18 cellular contexts compared by ENCODE assay signal in the genomic region with DNA sequence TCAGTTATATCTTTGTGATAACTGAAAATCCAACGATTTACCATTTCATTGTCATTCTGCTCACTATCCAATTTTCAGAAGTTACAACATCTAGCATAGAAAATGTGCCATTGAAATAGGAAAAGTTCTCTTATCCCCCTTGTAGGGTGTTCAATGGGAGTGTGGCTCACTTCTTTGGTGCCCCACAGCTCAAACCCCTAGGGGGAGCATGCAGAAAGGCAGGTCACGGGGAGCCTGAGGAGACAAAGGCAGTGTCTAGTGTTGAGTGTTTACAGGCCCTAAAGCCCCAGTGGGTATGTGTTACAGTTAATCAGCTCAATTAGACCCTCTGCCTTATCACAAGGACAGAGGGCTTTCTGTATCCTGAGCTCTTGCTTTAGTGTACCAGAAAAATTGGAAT.
DNase-seq lines count a peak whose midpoint lies in the region; ATAC-seq and TF ChIP-seq lines count a peak whose summit lies in the region.
"Had no signal": no experiment of that assay in that cellular context is flagged by ENCODE, and none has a peak within 500 bp of the region (broad histone marks: within the 10 kb centered on the region; RNA-seq: fewer than 3 reads in every experiment).

No MANE protein-coding gene starts in this region.

- H3K4me1 Mint-ChIP-seq in WTC11: peaks cover 6% of the 10 kb centered on the region; the same call in 1 of the 2 replicates
- no peaks in the 10 kb centered on the region for H3K4me1 Mint-ChIP-seq in activated T-cell treated with anti-CD3 and anti-CD28 coated beads, Interleukin-2, amount 50 U/mL, for 72 hours (ENCODE audit: low read depth)
- H3K4me1 Mint-ChIP-seq: B cell; CD4-positive, CD25-positive, alpha-beta regulatory T cell had no signal

- no peaks in the 10 kb centered on the region; the same call in 1 of the 2 replicates for H3K27me3 Mint-ChIP-seq in WTC11 (ENCODE audit: low read depth)
- H3K27me3 Mint-ChIP-seq in activated T-cell treated with anti-CD3 and anti-CD28 coated beads, Interleukin-2, amount 50 U/mL, for 72 hours (ENCODE audit: low read depth): no peaks in the 10 kb centered on the region
- H3K27me3 Mint-ChIP-seq: B cell; CD4-positive, CD25-positive, alpha-beta regulatory T cell had no signal

- peak; percentile 91 for ATAC-seq in WTC11
- no peak for ATAC-seq in activated T-cell treated with anti-CD3 and anti-CD28 coated beads, Interleukin-2, amount 50 U/mL, for 72 hours (replicated peaks in 1 of 2)
- ATAC-seq: Right ventricle myocardium inferior had no signal

- H3K4me3 ChIP-seq in H7 (ENCODE audit: insufficient read depth, low read depth, low read length) (no peak overlapping the region), A673 (ENCODE audit: low read depth, low read length, poor library complexity, severe bottlenecking) (no peak overlapping the region)
- H3K4me3 ChIP-seq: MG63, SJSA1 had no signal

- no peak overlapping the region for H3K27ac ChIP-seq in A673 (ENCODE audit: low read depth, low read length, poor library complexity, severe bottlenecking)
- H3K27ac ChIP-seq: SJSA1 had no signal

- no peaks in the 10 kb centered on the region for H3K9me3 Mint-ChIP-seq in WTC11
- H3K9me3 Mint-ChIP-seq in activated T-cell treated with anti-CD3 and anti-CD28 coated beads, Interleukin-2, amount 50 U/mL, for 72 hours: peaks cover 3 to 4% of the 10 kb centered on the region in 2 donors

- no peaks in the 10 kb centered on the region for H3K36me3 ChIP-seq in H7 (replicated peaks; ENCODE audit: control insufficient read depth, insufficient read depth, low read length)
- H3K36me3 ChIP-seq in A673 (ENCODE audit: insufficient read depth, low read length, poor library complexity, severe bottlenecking): no peaks in the 10 kb centered on the region
- H3K36me3 ChIP-seq: MG63, SJSA1 had no signal

- H3K27me3 ChIP-seq in H7 (ENCODE audit: control insufficient read depth, insufficient read depth, low read length) (no peaks in the 10 kb centered on the region), A673 (replicated peaks; ENCODE audit: insufficient read depth, low read depth, low read length, poor library complexity) (no peaks in the 10 kb centered on the region)
- H3K27me3 ChIP-seq: MG63, SJSA1 had no signal

- no TSS peak for BruUV-seq in A673 (replicated peaks; lab: Mats Ljungman, UMichigan)

- H3K27ac Mint-ChIP-seq in WTC11: no peak overlapping the region
- H3K27ac Mint-ChIP-seq in activated T-cell treated with anti-CD3 and anti-CD28 coated beads, Interleukin-2, amount 50 U/mL, for 72 hours: no peak overlapping the region
- H3K27ac Mint-ChIP-seq: B cell; CD4-positive, CD25-positive, alpha-beta regulatory T cell had no signal

- DNase-seq in NCI-H748 (lab: John Stamatoyannopoulos, UW; ENCODE audit: unreplicated experiment): peak; percentile 76
- DNase-seq in NCI-H748 treated with DMSO at 0.1 percent for 48 hours (lab: John Stamatoyannopoulos, UW): no peak
- DNase-seq in H7: peak; percentile 1
- DNase-seq in WTC11 (ENCODE audit: low spot score): peak; percentile 42
- DNase-seq in iPS-NIHi7 (ENCODE audit: extremely low spot score): peak; percentile 18
- no peak for DNase-seq in glomerular visceral epithelial cell (ENCODE audit: extremely low spot score)
- no peak for DNase-seq in activated T-cell treated with anti-CD3 and anti-CD28 coated beads, Interleukin-2, amount 50 U/mL, for 72 hours
- no peak for DNase-seq in A673 (ENCODE audit: low spot score)
- DNase-seq: CD4-positive, CD25-positive, alpha-beta regulatory T cell; DMS79; GOT3; MG63; NCI-H1436; NCI-H187 treated with DMSO at 0.1 percent for 48 hours; NCI-H774 had no signal

- no peak overlapping the region for H3K4me3 Mint-ChIP-seq in WTC11
- H3K4me3 Mint-ChIP-seq in activated T-cell treated with anti-CD3 and anti-CD28 coated beads, Interleukin-2, amount 50 U/mL, for 72 hours: no peak overlapping the region
- H3K4me3 Mint-ChIP-seq: B cell; CD4-positive, CD25-positive, alpha-beta regulatory T cell had no signal

- no peak; the same call in 1 of the 2 replicates for TF ChIP-seq CTCF in WTC11 (IDR thresholded peaks at IDR 0.05)
- no peak for TF ChIP-seq CTCF in A673 (conservative IDR thresholded peaks at IDR 0.05; ENCODE audit: low read depth, low read length)

- H3K4me1 ChIP-seq in A673 (ENCODE audit: insufficient read depth, low read length, poor library complexity, severe bottlenecking): no peaks in the 10 kb centered on the region
- H3K4me1 ChIP-seq: SJSA1 had no signal

- intact Hi-C loops in A673 (cut with micrococcal nuclease; ENCODE audit: unreplicated experiment): no loop called here

- POLR2A ChIA-PET in WTC11 (lab: Charles Lee) (no interaction called here), A673 (lab: Charles Lee; ENCODE audit: low non-redundant PET) (no interaction called here)

- no peaks in the 10 kb centered on the region for H3K36me3 Mint-ChIP-seq in WTC11
- H3K36me3 Mint-ChIP-seq in activated T-cell treated with anti-CD3 and anti-CD28 coated beads, Interleukin-2, amount 50 U/mL, for 72 hours (ENCODE audit: insufficient read depth in 2 of 2): no peaks in the 10 kb centered on the region
- H3K36me3 Mint-ChIP-seq: CD4-positive, CD25-positive, alpha-beta regulatory T cell had no signal

- CTCF ChIA-PET in WTC11 (lab: Charles Lee) (no interaction called here), A673 (lab: Charles Lee) (no interaction called here)

- no peaks in the 10 kb centered on the region for H3K9me3 ChIP-seq in A673 (ENCODE audit: low read depth, low read length, poor library complexity, severe bottlenecking)
- H3K9me3 ChIP-seq: MG63, SJSA1 had no signal

TF ChIP-seq in WTC11, 78 proteins besides CTCF, POLR2A, EP300 and RAD21 (continues in another document):
- TF ChIP-seq MLX (CRISPR knock-in tag; IDR thresholded peaks at IDR 0.05) (no peak), ETV6 (CRISPR knock-in tag; IDR thresholded peaks at IDR 0.05) (no peak), NFATC4 (CRISPR knock-in tag; IDR thresholded peaks at IDR 0.05) (no peak), TCF7 (CRISPR knock-in tag; IDR thresholded peaks at IDR 0.05; ENCODE audit: low read depth) (no peak), RELA (CRISPR knock-in tag; IDR thresholded peaks at IDR 0.05; ENCODE audit: borderline replicate concordance) (no peak), AFF4 (CRISPR knock-in tag; IDR thresholded peaks at IDR 0.05; ENCODE audit: borderline replicate concordance) (no peak)
- TF ChIP-seq, protein P1, sequence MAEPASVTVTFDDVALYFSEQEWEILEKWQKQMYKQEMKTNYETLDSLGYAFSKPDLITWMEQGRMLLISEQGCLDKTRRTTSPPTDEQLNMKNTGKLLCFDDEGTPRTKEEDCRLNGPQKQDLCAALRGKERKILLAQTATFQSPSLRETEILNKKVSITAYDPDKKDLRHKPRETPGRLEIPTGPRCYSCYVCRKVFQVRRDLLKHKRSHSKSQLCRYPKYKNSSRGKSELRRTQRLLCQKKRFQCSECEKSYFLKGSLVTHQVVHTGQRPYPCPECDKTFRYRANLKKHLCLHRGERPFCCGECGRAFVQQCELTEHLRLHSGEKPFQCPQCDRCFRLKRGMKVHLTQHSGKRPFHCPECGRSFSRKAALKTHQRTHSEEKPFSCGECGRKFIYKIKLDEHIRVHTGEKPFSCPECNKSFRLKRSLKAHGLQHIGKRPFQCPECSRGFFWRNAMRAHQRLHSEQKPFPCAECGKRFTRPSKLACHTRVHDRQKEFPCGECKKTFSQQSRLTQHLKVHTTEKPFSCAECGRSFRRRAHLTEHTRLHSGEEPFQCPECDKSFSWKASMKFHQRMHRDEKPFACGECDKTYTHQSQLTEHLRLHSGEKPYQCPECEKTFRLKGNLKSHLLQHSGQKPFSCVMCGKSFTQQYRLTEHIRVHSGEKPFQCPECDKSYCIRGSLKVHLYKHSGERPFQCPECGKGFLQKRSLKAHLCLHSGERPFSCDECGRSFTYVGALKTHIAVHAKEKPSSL (CRISPR knock-in tag; conservative IDR thresholded peaks at IDR 0.05): no peak

Comparison
In these comparisons a context has a peak if more than half of its experiments do, and no peak if none do; other contexts are left out.
1. DNase-seq: peak in NCI-H748 (single experiment), H7 (single experiment), WTC11 (single experiment) and iPS-NIHi7 (single experiment); none in NCI-H748 treated with DMSO at 0.1 percent for 48 hours (single experiment), glomerular visceral epithelial cell (single experiment), activated T-cell treated with anti-CD3 and anti-CD28 coated beads, Interleukin-2, amount 50 U/mL, for 72 hours (0 of 2) and A673 (single experiment).